24 cellular contexts compared by ENCODE assay signal in genomic region chr11:113926273-113927183, GRCh38. TPM values are rescaled to one million over a fixed set of nuclear protein-coding genes. Genes with fewer than 3 reads are reported as not detected.
A peak's percentile ranks its signal among the peaks of the same experiment; 100 is the strongest.
DNase-seq lines count a peak whose midpoint lies in the region; ATAC-seq and TF ChIP-seq lines count a peak whose summit lies in the region.
"Had no signal": no experiment of that assay in that cellular context is flagged by ENCODE, and none has a peak within 500 bp of the region (broad histone marks: within the 10 kb centered on the region; RNA-seq: fewer than 3 reads in every experiment).

No MANE protein-coding gene starts in this region.

- H3K4me1 Mint-ChIP-seq in MCF 10A (ENCODE audit: insufficient read depth, unreplicated experiment), result peaks cover 12% of the 10 kb centered on the region
- H3K4me1 Mint-ChIP-seq: activated CD4-positive, alpha-beta T cell treated with anti-CD3 and anti-CD28 coated beads for 36 hours; activated CD8-positive, alpha-beta memory T cell treated with anti-CD3 and anti-CD28 coated beads, Interleukin-2, amount 10 ng/mL, durations not matched to agents 7 days and 5 days had no signal

- POLR2A ChIA-PET in MCF 10A (lab: Yijun Ruan, JAX), result no interaction called here

- H3K4me3 ChIP-seq in breast epithelium (no peak overlapping the region), fibroblast of pulmonary artery (replicated peaks; ENCODE audit: low read depth, low read length) (no peak overlapping the region), right lobe of liver (no peak overlapping the region), esophagus muscularis mucosa (no peak overlapping the region)
- H3K4me3 ChIP-seq: SJCRH30 had no signal

- H3K4me3 Mint-ChIP-seq in MCF 10A (ENCODE audit: unreplicated experiment), result peak overlapping the region; percentile 6
- H3K4me3 Mint-ChIP-seq: activated CD4-positive, alpha-beta T cell treated with anti-CD3 and anti-CD28 coated beads for 36 hours; activated CD8-positive, alpha-beta memory T cell treated with anti-CD3 and anti-CD28 coated beads, Interleukin-2, amount 10 ng/mL, durations not matched to agents 7 days and 5 days; effector memory CD8-positive, alpha-beta T cell had no signal

- TF ChIP-seq CTCF in MCF 10A (IDR thresholded peaks at IDR 0.05; ENCODE audit: unreplicated experiment) (no peak), breast epithelium (IDR thresholded peaks at IDR 0.05) (no peak), VCaP (conservative IDR thresholded peaks at IDR 0.05) (no peak), fibroblast of pulmonary artery (IDR thresholded peaks at IDR 0.05; ENCODE audit: low read length, missing control alignments) (no peak), right lobe of liver (IDR thresholded peaks at IDR 0.05) (no peak), esophagus muscularis mucosa (IDR thresholded peaks at IDR 0.05) (no peak)

- BruUV-seq in MCF 10A (replicated peaks; lab: Mats Ljungman, UMichigan), result no TSS peak

- H3K36me3 Mint-ChIP-seq in MCF 10A (ENCODE audit: insufficient read depth, unreplicated experiment), result no peaks in the 10 kb centered on the region
- H3K36me3 Mint-ChIP-seq: activated CD8-positive, alpha-beta memory T cell treated with anti-CD3 and anti-CD28 coated beads, Interleukin-2, amount 10 ng/mL, durations not matched to agents 7 days and 5 days had no signal

- 67% methylated on average over 12 of the region's 12 CpGs for WGBS in right lobe of liver (ENCODE audit: insufficient coverage, low coverage, low lambda C conversion rate, missing lambda C conversion rate)
- WGBS in esophagus muscularis mucosa, result 73% methylated on average over 12 of the region's 12 CpGs

- CTCF ChIA-PET in MCF 10A (lab: Yijun Ruan, JAX), result no interaction called here

- H3K36me3 ChIP-seq in breast epithelium (no peaks in the 10 kb centered on the region), right lobe of liver (no peaks in the 10 kb centered on the region), esophagus muscularis mucosa (no peaks in the 10 kb centered on the region)
- H3K36me3 ChIP-seq: SJCRH30 had no signal

- no peaks in the 10 kb centered on the region for H3K9me3 Mint-ChIP-seq in MCF 10A (ENCODE audit: unreplicated experiment)
- H3K9me3 Mint-ChIP-seq: activated T-helper 2 cell treated with anti-CD3 and anti-CD28 coated beads, Interferon-gamma antibody, Interleukin-2, Interleukin-4, amounts not matched to agents 10 μg/mL and 5 μg/mL and 100 μg/mL, durations not matched to agents 14 hours and 24 hours and 36 hours; effector memory CD8-positive, alpha-beta T cell had no signal

- intact Hi-C loops in MCF 10A (cut with micrococcal nuclease) (no loop called here), breast epithelium (cut with DNase I; ENCODE audit: low total_unique reads) (no loop called here), right lobe of liver (cut with DNase I) (no loop called here), esophagus muscularis mucosa (cut with DNase I) (no loop called here)

- TF ChIP-seq POLR2A in breast epithelium (IDR thresholded peaks at IDR 0.05) (no peak), right lobe of liver (IDR thresholded peaks at IDR 0.05) (no peak), esophagus muscularis mucosa (IDR thresholded peaks at IDR 0.05; ENCODE audit: low read depth) (no peak)

- H3K27me3 ChIP-seq in breast epithelium (no peaks in the 10 kb centered on the region), right lobe of liver (no peaks in the 10 kb centered on the region), esophagus muscularis mucosa (peaks cover 0 to 37% (median 0%) of the 10 kb centered on the region in 4 donors)
- H3K27me3 ChIP-seq: SJCRH30 had no signal

- no peak for TF ChIP-seq EP300 in esophagus muscularis mucosa (IDR thresholded peaks at IDR 0.05)

- H3K27ac Mint-ChIP-seq in MCF 10A (ENCODE audit: low read depth, unreplicated experiment), result no peak overlapping the region
- H3K27ac Mint-ChIP-seq: activated CD4-positive, alpha-beta T cell treated with anti-CD3 and anti-CD28 coated beads for 36 hours; activated CD8-positive, alpha-beta memory T cell treated with anti-CD3 and anti-CD28 coated beads, Interleukin-2, amount 10 ng/mL, durations not matched to agents 7 days and 5 days; activated T-helper 2 cell treated with anti-CD3 and anti-CD28 coated beads, Interferon-gamma antibody, Interleukin-2, Interleukin-4, amounts not matched to agents 10 μg/mL and 5 μg/mL and 100 μg/mL, durations not matched to agents 14 hours and 24 hours and 36 hours; effector memory CD8-positive, alpha-beta T cell; progenitor cell of endocrine pancreas had no signal

- H3K27me3 Mint-ChIP-seq in MCF 10A (ENCODE audit: insufficient read depth, unreplicated experiment), result peaks cover 15% of the 10 kb centered on the region
- H3K27me3 Mint-ChIP-seq: progenitor cell of endocrine pancreas had no signal

- H3K9me3 ChIP-seq in breast epithelium (no peaks in the 10 kb centered on the region), right lobe of liver (no peaks in the 10 kb centered on the region), esophagus muscularis mucosa (no peaks in the 10 kb centered on the region)
- H3K9me3 ChIP-seq: SJCRH30 had no signal

- no peaks in the 10 kb centered on the region for H3K4me1 ChIP-seq in breast epithelium
- H3K4me1 ChIP-seq in right lobe of liver, result no peaks in the 10 kb centered on the region
- no peaks in the 10 kb centered on the region for H3K4me1 ChIP-seq in esophagus muscularis mucosa
- H3K4me1 ChIP-seq: SJCRH30 had no signal

- no peak overlapping the region for H3K27ac ChIP-seq in breast epithelium
- H3K27ac ChIP-seq in VCaP, result 0 out of 2 replicates have a peak overlapping the region, but pooled peaks have one; percentile 13
- H3K27ac ChIP-seq in right lobe of liver, result no peak overlapping the region
- H3K27ac ChIP-seq in esophagus muscularis mucosa (replicated peaks in 1 of 4), result no peak overlapping the region
- H3K27ac ChIP-seq: 22Rv1, SJCRH30 had no signal

- DNase-seq in MCF 10A (ENCODE audit: unreplicated experiment), result peak; percentile 13
- DNase-seq in breast epithelium (ENCODE audit: low spot score in 2 of 2), result no peak
- peak; percentile 4 for DNase-seq in fibroblast of pulmonary artery (ENCODE audit: low read depth)
- no peak for DNase-seq in right lobe of liver
- DNase-seq in Ammon's horn (ENCODE audit: low spot score), result no peak
- no peak for DNase-seq in esophagus muscularis mucosa (ENCODE audit: extremely low spot score)
- DNase-seq: activated CD4-positive, alpha-beta T cell treated with anti-CD3 and anti-CD28 coated beads for 36 hours; activated CD8-positive, alpha-beta memory T cell treated with anti-CD3 and anti-CD28 coated beads, Interleukin-2, amount 10 ng/mL, durations not matched to agents 7 days and 5 days; amniotic stem cell; C1 segment of cervical spinal cord; central memory CD4-positive, alpha-beta T cell; DMS53; effector memory CD8-positive, alpha-beta T cell; NCI-H2081; NCI-H510A; SJCRH30; T1000 had no signal

- ATAC-seq in right lobe of liver (no peak), GM19023 (IDR thresholded peaks at IDR 0.05; ENCODE audit: unreplicated experiment) (no peak)
- ATAC-seq: activated CD4-positive, alpha-beta T cell treated with anti-CD3 and anti-CD28 coated beads for 36 hours; activated CD8-positive, alpha-beta memory T cell treated with anti-CD3 and anti-CD28 coated beads, Interleukin-2, amount 10 ng/mL, durations not matched to agents 7 days and 5 days; effector memory CD8-positive, alpha-beta T cell had no signal

RNA-seq across cellular contexts. Expression of gene HTR3B, which starts 21.9 kb away (rescaled TPM):
- total RNA-seq in MCF 10A (2022) (not detected in 2 replicates), breast epithelium (not detected), right lobe of liver (not detected), esophagus muscularis mucosa (not detected)
- total RNA-seq: activated CD4-positive, alpha-beta T cell treated with anti-CD3 and anti-CD28 coated beads for 36 hours; activated CD8-positive, alpha-beta memory T cell treated with anti-CD3 and anti-CD28 coated beads, Interleukin-2, amount 10 ng/mL, durations not matched to agents 7 days and 5 days; activated T-helper 2 cell treated with anti-CD3 and anti-CD28 coated beads, Interferon-gamma antibody, Interleukin-2, Interleukin-4, amounts not matched to agents 10 μg/mL and 5 μg/mL and 100 μg/mL, durations not matched to agents 14 hours and 24 hours and 36 hours; kidney epithelial cell; mesenteric fat pad; progenitor cell of endocrine pancreas; SJCRH30 had no signal

RNA-seq across cellular contexts. Expression of gene HTR3A, which starts 48.4 kb away (rescaled TPM):
- not detected in 2 replicates for total RNA-seq in MCF 10A (2022)
- total RNA-seq in breast epithelium, result under 1 TPM in 1 of 3 donors, not detected in 2; 0.33 TPM
- total RNA-seq in right lobe of liver, result under 1 TPM in 2 of 6 experiments, not detected in 4; 0.18 to 0.25 TPM
- 1 to 10 TPM in 2 of 4 donors, under 1 TPM in 2; 0.42 to 1.8 (median 0.90) TPM for total RNA-seq in esophagus muscularis mucosa
- total RNA-seq: activated CD4-positive, alpha-beta T cell treated with anti-CD3 and anti-CD28 coated beads for 36 hours; activated CD8-positive, alpha-beta memory T cell treated with anti-CD3 and anti-CD28 coated beads, Interleukin-2, amount 10 ng/mL, durations not matched to agents 7 days and 5 days; activated T-helper 2 cell treated with anti-CD3 and anti-CD28 coated beads, Interferon-gamma antibody, Interleukin-2, Interleukin-4, amounts not matched to agents 10 μg/mL and 5 μg/mL and 100 μg/mL, durations not matched to agents 14 hours and 24 hours and 36 hours; mesenteric fat pad; progenitor cell of endocrine pancreas; SJCRH30 had no signal

RNA-seq across cellular contexts. Expression of gene USP28, which starts 51.2 kb away (rescaled TPM):
- 15.8 and 17.2 TPM in 2 replicates for total RNA-seq in MCF 10A (2022)
- 10 to 100 TPM; 15.5 to 38.5 (median 30.2) TPM for total RNA-seq in breast epithelium
- total RNA-seq in right lobe of liver, result 10 to 100 TPM; 12.1 to 15.3 (median 14.4) TPM
- total RNA-seq in esophagus muscularis mucosa, result 10 to 100 TPM; 25.2 to 45.9 (median 35.3) TPM

Comparison
In these comparisons a context has a peak if more than half of its experiments do, and no peak if none do; other contexts are left out.
1. DNase-seq: peak in MCF 10A (single experiment) and fibroblast of pulmonary artery (single experiment); none in breast epithelium (0 of 2), right lobe of liver (0 of 3), Ammon's horn (single experiment) and esophagus muscularis mucosa (single experiment).